ENCODE assay signal across 8 cellular contexts in genomic region chr1:233440952-233441401, GRCh38.
DNase-seq lines count a peak whose midpoint lies in the region; ATAC-seq and TF ChIP-seq lines count a peak whose summit lies in the region.

No MANE protein-coding gene starts in this region.

- no peak overlapping the region for H3K4me3 Mint-ChIP-seq in stimulated activated naive CD8-positive, alpha-beta T cell treated with anti-CD3 and anti-CD28 coated beads, Interleukin-15, amount 100 ng/mL, for 72 hours
- no peak overlapping the region for H3K4me3 Mint-ChIP-seq in activated T-helper 1 cell treated with anti-CD3 and anti-CD28 coated beads, Interleukin-12 subunit alpha, Interleukin-12 subunit beta, Interleukin-2, Interleukin-4 antibody, amounts not matched to agents 30 ng/mL and 10 ng/mL and 1 ng/mL, durations not matched to agents 14 hours and 24 hours and 36 hours

- intact Hi-C loops in activated T-helper 1 cell treated with anti-CD3 and anti-CD28 coated beads, Interleukin-12 subunit alpha, Interleukin-12 subunit beta, Interleukin-2, Interleukin-4 antibody, amounts not matched to agents 30 ng/mL and 10 ng/mL and 1 ng/mL, durations not matched to agents 14 hours and 24 hours and 36 hours (cut with micrococcal nuclease), result loop anchor here (1.0 kb wide), 4 partner anchors 46 to 625 kb away; no protein-coding TSS in a partner anchor

- DNase-seq in Daoy (ENCODE audit: low read depth) (peak; percentile 62), HFF-Myc (ENCODE audit: extremely low read depth, low read depth) (peak; percentile 54), NCI-H2196 treated with DMSO at 0.1 percent for 48 hours (lab: John Stamatoyannopoulos, UW; ENCODE audit: unreplicated experiment) (peak; percentile 24), amniotic stem cell (lab: John Stamatoyannopoulos, UW) (peak; percentile 70), iPS DF 19.7 (ENCODE audit: low read depth, low spot score) (peak; percentile 63)
- DNase-seq in stimulated activated naive CD8-positive, alpha-beta T cell treated with anti-CD3 and anti-CD28 coated beads, Interleukin-15, amount 100 ng/mL, for 72 hours, result no peak
- DNase-seq in activated T-helper 1 cell treated with anti-CD3 and anti-CD28 coated beads, Interleukin-12 subunit alpha, Interleukin-12 subunit beta, Interleukin-2, Interleukin-4 antibody, amounts not matched to agents 30 ng/mL and 10 ng/mL and 1 ng/mL, durations not matched to agents 14 hours and 24 hours and 36 hours (ENCODE audit: low spot score), result no peak

- peak; percentile 59 for ATAC-seq in stimulated activated naive CD8-positive, alpha-beta T cell treated with anti-CD3 and anti-CD28 coated beads, Interleukin-15, amount 100 ng/mL, for 72 hours
- ATAC-seq in GM21619 (IDR thresholded peaks at IDR 0.05; ENCODE audit: unreplicated experiment), result no peak

- H3K4me1 Mint-ChIP-seq in stimulated activated naive CD8-positive, alpha-beta T cell treated with anti-CD3 and anti-CD28 coated beads, Interleukin-15, amount 100 ng/mL, for 72 hours, result no peaks in the 10 kb centered on the region
- no peaks in the 10 kb centered on the region for H3K4me1 Mint-ChIP-seq in activated T-helper 1 cell treated with anti-CD3 and anti-CD28 coated beads, Interleukin-12 subunit alpha, Interleukin-12 subunit beta, Interleukin-2, Interleukin-4 antibody, amounts not matched to agents 30 ng/mL and 10 ng/mL and 1 ng/mL, durations not matched to agents 14 hours and 24 hours and 36 hours (ENCODE audit: low read depth)

- no peak overlapping the region for H3K4me3 ChIP-seq in HFF-Myc (replicated peaks; ENCODE audit: low read depth, low read length)

- no peaks in the 10 kb centered on the region for H3K9me3 Mint-ChIP-seq in stimulated activated naive CD8-positive, alpha-beta T cell treated with anti-CD3 and anti-CD28 coated beads, Interleukin-15, amount 100 ng/mL, for 72 hours
- H3K9me3 Mint-ChIP-seq in activated T-helper 1 cell treated with anti-CD3 and anti-CD28 coated beads, Interleukin-12 subunit alpha, Interleukin-12 subunit beta, Interleukin-2, Interleukin-4 antibody, amounts not matched to agents 30 ng/mL and 10 ng/mL and 1 ng/mL, durations not matched to agents 14 hours and 24 hours and 36 hours, result no peaks in the 10 kb centered on the region

- H3K36me3 Mint-ChIP-seq in activated T-helper 1 cell treated with anti-CD3 and anti-CD28 coated beads, Interleukin-12 subunit alpha, Interleukin-12 subunit beta, Interleukin-2, Interleukin-4 antibody, amounts not matched to agents 30 ng/mL and 10 ng/mL and 1 ng/mL, durations not matched to agents 14 hours and 24 hours and 36 hours (ENCODE audit: low read depth), result no peaks in the 10 kb centered on the region

- H3K27me3 Mint-ChIP-seq in stimulated activated naive CD8-positive, alpha-beta T cell treated with anti-CD3 and anti-CD28 coated beads, Interleukin-15, amount 100 ng/mL, for 72 hours, result peaks cover 26% of the 10 kb centered on the region
- peaks cover 5% of the 10 kb centered on the region for H3K27me3 Mint-ChIP-seq in activated T-helper 1 cell treated with anti-CD3 and anti-CD28 coated beads, Interleukin-12 subunit alpha, Interleukin-12 subunit beta, Interleukin-2, Interleukin-4 antibody, amounts not matched to agents 30 ng/mL and 10 ng/mL and 1 ng/mL, durations not matched to agents 14 hours and 24 hours and 36 hours (ENCODE audit: insufficient read depth)

- peak; percentile 65 for TF ChIP-seq CTCF in HFF-Myc (IDR thresholded peaks at IDR 0.05; ENCODE audit: low read depth, low read length, missing control alignments)

- H3K27ac Mint-ChIP-seq in stimulated activated naive CD8-positive, alpha-beta T cell treated with anti-CD3 and anti-CD28 coated beads, Interleukin-15, amount 100 ng/mL, for 72 hours, result no peak overlapping the region
- H3K27ac Mint-ChIP-seq in activated T-helper 1 cell treated with anti-CD3 and anti-CD28 coated beads, Interleukin-12 subunit alpha, Interleukin-12 subunit beta, Interleukin-2, Interleukin-4 antibody, amounts not matched to agents 30 ng/mL and 10 ng/mL and 1 ng/mL, durations not matched to agents 14 hours and 24 hours and 36 hours, result no peak overlapping the region

Comparison
In these comparisons a context has a peak if more than half of its experiments do, and no peak if none do; other contexts are left out.
1. DNase-seq: peak in Daoy (single experiment), HFF-Myc (single experiment), NCI-H2196 treated with DMSO at 0.1 percent for 48 hours (single experiment), amniotic stem cell (single experiment) and iPS DF 19.7 (single experiment); none in stimulated activated naive CD8-positive, alpha-beta T cell treated with anti-CD3 and anti-CD28 coated beads, Interleukin-15, amount 100 ng/mL, for 72 hours (0 of 2) and activated T-helper 1 cell treated with anti-CD3 and anti-CD28 coated beads, Interleukin-12 subunit alpha, Interleukin-12 subunit beta, Interleukin-2, Interleukin-4 antibody, amounts not matched to agents 30 ng/mL and 10 ng/mL and 1 ng/mL, durations not matched to agents 14 hours and 24 hours and 36 hours (single experiment).